ENCODE assay signal across 10 cellular contexts in the genomic region with DNA sequence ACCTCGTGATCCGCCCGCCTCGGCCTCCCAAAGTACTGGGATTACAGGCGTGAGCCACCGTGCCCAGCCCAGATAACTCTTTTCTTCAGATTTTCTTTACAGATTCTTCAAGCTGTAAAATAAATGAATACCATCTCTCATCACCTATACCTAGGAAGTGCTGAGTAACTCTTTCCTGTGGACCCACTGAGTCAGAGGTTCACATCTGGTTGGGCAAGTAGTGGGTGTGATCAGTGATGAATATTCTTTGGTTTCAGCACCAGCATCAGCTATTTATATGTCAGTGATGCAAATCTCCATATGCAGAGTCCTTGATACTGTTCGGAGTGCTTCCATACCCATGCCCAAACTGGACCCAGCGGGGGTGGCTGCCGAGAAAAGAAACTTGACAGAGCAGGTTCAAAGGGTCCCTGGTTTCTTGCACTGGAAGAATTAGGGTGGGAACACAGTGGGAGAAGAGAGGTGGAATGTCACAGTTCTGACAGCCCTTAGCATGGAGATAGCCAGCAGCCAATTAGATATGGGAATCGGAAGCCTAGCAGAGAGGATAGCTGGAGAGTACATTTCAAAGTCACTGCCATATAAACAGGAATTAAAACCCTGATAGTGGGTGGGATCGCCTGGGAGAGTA.
DNase-seq lines count a peak whose midpoint lies in the region; ATAC-seq and TF ChIP-seq lines count a peak whose summit lies in the region.
"Had no signal": no experiment of that assay in that cellular context is flagged by ENCODE, and none has a peak within 500 bp of the region (broad histone marks: within the 10 kb centered on the region; RNA-seq: fewer than 3 reads in every experiment).

No MANE protein-coding gene starts in this region.

- POLR2A ChIA-PET in activated CD4-positive, alpha-beta memory T cell treated with anti-CD3 and anti-CD28 coated beads for 36 hours (lab: Charles Lee), result interaction anchor here (0.5 to 4.5 kb wide), 14 partner anchors 9 to 136 kb away, joined by 3 to 33 read pairs (median 5); partner anchors contain the start of gene IER3

- TF ChIP-seq CTCF in foreskin keratinocyte (conservative IDR thresholded peaks at IDR 0.05), result no peak

- H3K4me1 ChIP-seq in foreskin keratinocyte, result peaks cover 45% of the 10 kb centered on the region

- no peaks in the 10 kb centered on the region for H3K27me3 Mint-ChIP-seq in activated CD4-positive, alpha-beta memory T cell treated with anti-CD3 and anti-CD28 coated beads for 36 hours

- H3K27ac Mint-ChIP-seq in activated CD4-positive, alpha-beta memory T cell treated with anti-CD3 and anti-CD28 coated beads for 36 hours, result peak overlapping the region; percentile 95

- intact Hi-C loops in activated CD4-positive, alpha-beta memory T cell treated with anti-CD3 and anti-CD28 coated beads for 36 hours (cut with micrococcal nuclease), result loop anchor here (1.0 to 10.0 kb wide), 5 partner anchors 9 to 745 kb away; no protein-coding TSS in a partner anchor

- H3K36me3 Mint-ChIP-seq in activated CD4-positive, alpha-beta memory T cell treated with anti-CD3 and anti-CD28 coated beads for 36 hours, result peaks cover 12% of the 10 kb centered on the region

- CTCF ChIA-PET in activated CD4-positive, alpha-beta memory T cell treated with anti-CD3 and anti-CD28 coated beads for 36 hours (lab: Charles Lee), result interaction anchor here (0.6 to 5.3 kb wide), 20 partner anchors 8 to 271 kb away, joined by 3 to 39 read pairs (median 6); partner anchors contain the start of genes FLOT1, IER3 and VARS2

- H3K27me3 ChIP-seq in foreskin keratinocyte, result no peaks in the 10 kb centered on the region

- peak overlapping the region; percentile 49 for H3K4me3 Mint-ChIP-seq in activated CD4-positive, alpha-beta memory T cell treated with anti-CD3 and anti-CD28 coated beads for 36 hours

- peak; percentile 75 for ATAC-seq in foreskin keratinocyte
- no peak for ATAC-seq in HG02610 (IDR thresholded peaks at IDR 0.05; ENCODE audit: unreplicated experiment)
- ATAC-seq in GM21529 (IDR thresholded peaks at IDR 0.05; ENCODE audit: unreplicated experiment), result no peak
- ATAC-seq: GM12878 had no signal

- H3K4me1 Mint-ChIP-seq in activated CD4-positive, alpha-beta memory T cell treated with anti-CD3 and anti-CD28 coated beads for 36 hours (ENCODE audit: low read depth), result peaks cover 86% of the 10 kb centered on the region

- peaks cover 3% of the 10 kb centered on the region for H3K9me3 Mint-ChIP-seq in activated CD4-positive, alpha-beta memory T cell treated with anti-CD3 and anti-CD28 coated beads for 36 hours

- H3K27ac ChIP-seq in foreskin keratinocyte, result peak overlapping the region; percentile 92

- DNase-seq in activated CD4-positive, CD25-positive, alpha-beta regulatory T cell treated with anti-CD3 and anti-CD28 coated beads, Interleukin-2, amount 50 U/mL, for 16 hours (ENCODE audit: low read depth, low spot score), result peak; percentile 33
- no peak for DNase-seq in activated CD4-positive, CD25-positive, alpha-beta regulatory T cell treated with anti-CD3 and anti-CD28 coated beads, Interleukin-2, amount 50 U/mL, for 72 hours
- peak; percentile 83 for DNase-seq in activated CD4-positive, alpha-beta memory T cell treated with anti-CD3 and anti-CD28 coated beads for 36 hours
- DNase-seq in foreskin keratinocyte (peak; percentile 83 to 93), LoVo (ENCODE audit: low spot score) (no peak)
- peak; percentile 29 for DNase-seq in stimulated activated CD8-positive, alpha-beta memory T cell treated with anti-CD3 and anti-CD28 coated beads, Interleukin-12 subunit alpha, Interleukin-12 subunit beta, amount 100 ng/mL, for 4 hours (ENCODE audit: low read depth)
- DNase-seq: NCI-H774 had no signal

Comparison
In these comparisons a context has a peak if more than half of its experiments do, and no peak if none do; other contexts are left out.
1. DNase-seq: peak in activated CD4-positive, CD25-positive, alpha-beta regulatory T cell treated with anti-CD3 and anti-CD28 coated beads, Interleukin-2, amount 50 U/mL, for 16 hours (single experiment), activated CD4-positive, alpha-beta memory T cell treated with anti-CD3 and anti-CD28 coated beads for 36 hours (single experiment), foreskin keratinocyte (2 of 2) and stimulated activated CD8-positive, alpha-beta memory T cell treated with anti-CD3 and anti-CD28 coated beads, Interleukin-12 subunit alpha, Interleukin-12 subunit beta, amount 100 ng/mL, for 4 hours (single experiment); none in activated CD4-positive, CD25-positive, alpha-beta regulatory T cell treated with anti-CD3 and anti-CD28 coated beads, Interleukin-2, amount 50 U/mL, for 72 hours (single experiment) and LoVo (single experiment).